ENCODE assay signal across 36 cellular contexts in genomic region chr2:78218066-78218465, GRCh38.
"Had no signal": no experiment of that assay in that cellular context is flagged by ENCODE, and none has a peak within 500 bp of the region (broad histone marks: within the 10 kb centered on the region; RNA-seq: fewer than 3 reads in every experiment).

No MANE protein-coding gene starts in this region.

- H3K27ac Mint-ChIP-seq: activated B cell treated with CpG ODN at 0.5 μM for 24 hours; activated CD4-positive, alpha-beta memory T cell treated with anti-CD3 and anti-CD28 coated beads for 36 hours; activated CD4-positive, alpha-beta T cell treated with anti-CD3 and anti-CD28 coated beads, Interleukin-2, amount 10 ng/mL, durations not matched to agents 24 days and 14 days; activated CD8-positive, alpha-beta T cell treated with anti-CD3 and anti-CD28 coated beads for 36 hours; activated naive CD4-positive, alpha-beta T cell treated with anti-CD3 and anti-CD28 coated beads for 36 hours; activated naive CD4-positive, alpha-beta T cell treated with anti-CD3 and anti-CD28 coated beads, Interleukin-2, amount 50 U/mL, for 72 hours; activated naive CD8-positive, alpha-beta T cell treated with anti-CD3 and anti-CD28 coated beads for 36 hours; activated T-cell treated with anti-CD3 and anti-CD28 coated beads, Interleukin-2, amount 50 U/mL, for 72 hours; activated T-helper 1 cell treated with anti-CD3 and anti-CD28 coated beads, Interleukin-12 subunit alpha, Interleukin-12 subunit beta, Interleukin-2, Interleukin-4 antibody, amounts not matched to agents 30 ng/mL and 10 ng/mL and 1 ng/mL, durations not matched to agents 14 hours and 24 hours and 36 hours; activated T-helper 17 cell treated with anti-CD3 and anti-CD28 coated beads, Interleukin-2, amount 50 U/mL, for 72 hours; T-helper 1 cell treated with Interleukin-12 subunit alpha and Interleukin-12 subunit beta and Interleukin-4 antibody, amounts not matched to agents 30 μg/mL and 1 μg/mL, for 36 hours; T-helper 2 cell treated with Interferon-gamma antibody and Interleukin-4, amounts not matched to agents 5 μg/mL and 100 μg/mL, for 36 hours had no signal

- H3K4me1 ChIP-seq: adrenal gland, body of pancreas, breast epithelium had no signal

- H3K4me3 ChIP-seq: adrenal gland, body of pancreas, breast epithelium had no signal

- H3K4me3 Mint-ChIP-seq: activated B cell treated with CpG ODN at 0.5 μM for 24 hours; activated CD4-positive, alpha-beta memory T cell treated with anti-CD3 and anti-CD28 coated beads for 36 hours; activated CD4-positive, alpha-beta T cell treated with anti-CD3 and anti-CD28 coated beads, Interleukin-2, amount 10 ng/mL, durations not matched to agents 24 days and 14 days; activated CD8-positive, alpha-beta T cell treated with anti-CD3 and anti-CD28 coated beads for 36 hours; activated naive CD4-positive, alpha-beta T cell treated with anti-CD3 and anti-CD28 coated beads for 36 hours; activated naive CD8-positive, alpha-beta T cell treated with anti-CD3 and anti-CD28 coated beads for 36 hours; activated T-cell treated with anti-CD3 and anti-CD28 coated beads, Interleukin-2, amount 50 U/mL, for 4 hours; activated T-cell treated with anti-CD3 and anti-CD28 coated beads, Interleukin-2, amount 50 U/mL, for 72 hours; activated T-helper 1 cell treated with anti-CD3 and anti-CD28 coated beads, Interleukin-12 subunit alpha, Interleukin-12 subunit beta, Interleukin-2, Interleukin-4 antibody, amounts not matched to agents 30 ng/mL and 10 ng/mL and 1 ng/mL, durations not matched to agents 14 hours and 24 hours and 36 hours; activated T-helper 17 cell treated with anti-CD3 and anti-CD28 coated beads, Interleukin-2, amount 50 U/mL, for 72 hours; T-helper 1 cell treated with Interleukin-12 subunit alpha and Interleukin-12 subunit beta and Interleukin-4 antibody, amounts not matched to agents 30 μg/mL and 1 μg/mL, for 36 hours; T-helper 2 cell treated with Interferon-gamma antibody and Interleukin-4, amounts not matched to agents 5 μg/mL and 100 μg/mL, for 36 hours had no signal

- FAIRE-seq: astrocyte, TTC549 had no signal

- H3K27me3 Mint-ChIP-seq: activated B cell treated with CpG ODN at 0.5 μM for 24 hours; activated CD4-positive, alpha-beta memory T cell treated with anti-CD3 and anti-CD28 coated beads for 36 hours; activated CD4-positive, alpha-beta T cell treated with anti-CD3 and anti-CD28 coated beads, Interleukin-2, amount 10 ng/mL, durations not matched to agents 24 days and 14 days; activated CD8-positive, alpha-beta T cell treated with anti-CD3 and anti-CD28 coated beads for 36 hours; activated naive CD8-positive, alpha-beta T cell treated with anti-CD3 and anti-CD28 coated beads for 36 hours; activated T-helper 17 cell treated with anti-CD3 and anti-CD28 coated beads, Interleukin-2, amount 50 U/mL, for 72 hours had no signal

- H3K4me1 Mint-ChIP-seq: activated B cell treated with CpG ODN at 0.5 μM for 24 hours; activated CD4-positive, alpha-beta T cell treated with anti-CD3 and anti-CD28 coated beads, Interleukin-2, amount 10 ng/mL, durations not matched to agents 24 days and 14 days; activated naive CD8-positive, alpha-beta T cell treated with anti-CD3 and anti-CD28 coated beads for 36 hours; activated T-helper 17 cell treated with anti-CD3 and anti-CD28 coated beads, Interleukin-2, amount 50 U/mL, for 72 hours had no signal

- H3K9me3 ChIP-seq: adrenal gland, body of pancreas, breast epithelium had no signal

- H3K36me3 ChIP-seq: adrenal gland, brain microvascular endothelial cell, breast epithelium had no signal

- DNase-seq: activated B cell treated with CpG ODN at 0.5 μM for 24 hours; activated CD4-positive, alpha-beta memory T cell treated with anti-CD3 and anti-CD28 coated beads for 36 hours; activated CD4-positive, alpha-beta T cell treated with anti-CD3 and anti-CD28 coated beads for 4 hours; activated CD4-positive, alpha-beta T cell treated with anti-CD3 and anti-CD28 coated beads, Interleukin-2, amount 10 ng/mL, durations not matched to agents 24 days and 14 days; activated CD4-positive, alpha-beta T cell treated with anti-CD3 and anti-CD28 coated beads, Interleukin-2, amount 50 U/mL, for 1 hour; activated CD4-positive, alpha-beta T cell treated with anti-CD3 and anti-CD28 coated beads, Interleukin-2, amount 50 U/mL, for 4 hours; activated CD4-positive, CD25-positive, alpha-beta regulatory T cell treated with anti-CD3 and anti-CD28 coated beads, Interleukin-2, amount 50 U/mL, for 72 hours; activated CD8-positive, alpha-beta memory T cell treated with anti-CD3 and anti-CD28 coated beads, Interleukin-2, amount 50 U/mL, for 4 hours; activated CD8-positive, alpha-beta T cell treated with anti-CD3 and anti-CD28 coated beads for 36 hours; activated effector memory CD4-positive, alpha-beta T cell treated with anti-CD3 and anti-CD28 coated beads, Interleukin-2, amount 50 U/mL, for 16 hours; activated gamma-delta T cell treated with Interleukin-2 at 50 U/mL for 16 hours; activated naive CD4-positive, alpha-beta T cell; activated naive CD4-positive, alpha-beta T cell treated with anti-CD3 and anti-CD28 coated beads for 36 hours; activated naive CD4-positive, alpha-beta T cell treated with anti-CD3 and anti-CD28 coated beads, Interleukin-2, amount 50 U/mL, for 16 hours; activated naive CD8-positive, alpha-beta T cell treated with anti-CD3 and anti-CD28 coated beads for 36 hours; activated T-cell treated with anti-CD3 and anti-CD28 coated beads for 4 hours; activated T-cell treated with anti-CD3 and anti-CD28 coated beads, Interleukin-2, amount 50 U/mL, for 1 hour; activated T-cell treated with anti-CD3 and anti-CD28 coated beads, Interleukin-2, amount 50 U/mL, for 4 hours; activated T-cell treated with anti-CD3 and anti-CD28 coated beads, Interleukin-2, amount 50 U/mL, for 72 hours; adrenal gland; amniotic stem cell; aorta; body of pancreas; brain microvascular endothelial cell; central memory CD4-positive, alpha-beta T cell; T-helper 2 cell; T-helper 9 cell had no signal

- H3K27me3 ChIP-seq: adrenal gland, body of pancreas, brain microvascular endothelial cell, breast epithelium had no signal

- H3K27ac ChIP-seq: adrenal gland, body of pancreas, brain microvascular endothelial cell, breast epithelium, VCaP had no signal

- H3K36me3 Mint-ChIP-seq: activated CD4-positive, alpha-beta memory T cell treated with anti-CD3 and anti-CD28 coated beads for 36 hours; activated naive CD4-positive, alpha-beta T cell treated with anti-CD3 and anti-CD28 coated beads, Interleukin-2, amount 50 U/mL, for 72 hours; activated naive CD8-positive, alpha-beta T cell treated with anti-CD3 and anti-CD28 coated beads for 36 hours had no signal

- ATAC-seq: activated CD8-positive, alpha-beta T cell treated with anti-CD3 and anti-CD28 coated beads for 36 hours; activated naive CD4-positive, alpha-beta T cell treated with anti-CD3 and anti-CD28 coated beads, Interleukin-2, amount 50 U/mL, for 72 hours; activated T-cell treated with anti-CD3 and anti-CD28 coated beads, Interleukin-2, amount 50 U/mL, for 4 hours; activated T-cell treated with anti-CD3 and anti-CD28 coated beads, Interleukin-2, amount 50 U/mL, for 72 hours; activated T-helper 17 cell treated with anti-CD3 and anti-CD28 coated beads, Interleukin-2, amount 50 U/mL, for 72 hours; body of pancreas had no signal
